Comparison of ENCODE assay signal across 1 cellular context in genomic region chr11:69726481-69726880, GRCh38.
TF ChIP-seq lines count a peak whose summit lies in the region.

No MANE protein-coding gene starts in this region.

TF ChIP-seq in IMR-90, 13 proteins besides CTCF, POLR2A, EP300 and RAD21:
- TF ChIP-seq FOS (IDR thresholded peaks at IDR 0.05; ENCODE audit: low read depth, low read length) (no peak), RFX5 (IDR thresholded peaks at IDR 0.05; ENCODE audit: low read depth, low read length) (no peak), MXI1 (IDR thresholded peaks at IDR 0.05; ENCODE audit: borderline replicate concordance, low read depth, low read length) (no peak), SMC3 (IDR thresholded peaks at IDR 0.05; ENCODE audit: low read depth, low read length) (no peak), CHD1 (IDR thresholded peaks at IDR 0.05; ENCODE audit: low read depth, low read length) (no peak), CEBPB (IDR thresholded peaks at IDR 0.05; ENCODE audit: low read depth, low read length) (no peak), RCOR1 (IDR thresholded peaks at IDR 0.05; ENCODE audit: insufficient replicate concordance, low read length) (no peak), USF2 (IDR thresholded peaks at IDR 0.05; ENCODE audit: low read depth, low read length) (no peak), BHLHE40 (IDR thresholded peaks at IDR 0.05; ENCODE audit: low read depth, low read length) (no peak)
TF ChIP-seq in IMR-90: peak in this region for 0.
